Comparison of ENCODE assay signal across 9 cellular contexts in the genomic region with DNA sequence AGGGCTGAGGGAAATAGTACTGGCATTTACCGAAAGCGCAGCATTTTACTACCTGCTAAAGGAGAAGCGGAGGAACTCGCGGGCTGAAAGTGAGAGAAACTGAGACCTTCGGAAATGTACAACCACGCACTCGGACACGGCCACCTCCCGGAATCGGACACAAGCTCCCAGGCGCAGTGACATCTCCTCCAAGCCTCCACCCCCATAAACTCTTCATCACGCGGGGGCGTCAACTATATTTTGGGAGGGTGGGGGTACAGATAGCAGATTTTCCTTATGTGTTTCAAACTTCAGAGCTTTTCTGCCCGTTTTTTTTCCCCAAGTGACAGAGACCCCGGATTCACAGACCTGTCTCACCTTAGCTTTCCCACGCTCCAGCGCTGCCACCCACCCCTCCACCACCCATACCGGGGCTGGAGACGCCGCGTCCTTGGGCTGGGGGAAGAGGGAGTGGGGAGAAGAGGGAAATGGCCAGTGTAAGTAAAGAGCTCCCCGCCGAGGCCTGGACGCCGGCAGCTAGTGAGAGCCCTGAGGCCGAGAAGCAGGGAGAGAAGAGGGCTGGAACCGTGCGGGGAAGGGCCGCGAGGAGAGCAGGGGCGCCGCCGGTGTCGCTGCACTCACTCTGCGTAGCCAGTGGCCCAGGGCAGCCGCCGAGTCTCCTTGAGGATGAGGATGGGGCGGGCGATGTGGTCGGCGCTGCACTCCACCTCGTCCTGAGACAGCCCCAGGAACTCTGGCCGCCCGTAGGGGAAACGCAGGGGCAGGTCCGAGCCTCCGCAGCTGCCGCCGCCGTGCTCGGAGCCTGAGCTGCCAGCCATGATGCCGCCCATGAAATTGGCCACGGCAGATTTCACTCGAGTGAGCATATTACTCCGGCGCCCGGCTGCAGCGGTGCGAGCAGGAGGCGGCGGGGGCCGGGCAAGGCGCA. TPM values are rescaled to one million over a fixed set of nuclear protein-coding genes. Genes with fewer than 3 reads are reported as not detected.
DNase-seq lines count a peak whose midpoint lies in the region; ATAC-seq and TF ChIP-seq lines count a peak whose summit lies in the region.
"Had no signal": no experiment of that assay in that cellular context is flagged by ENCODE, and none has a peak within 500 bp of the region (broad histone marks: within the 10 kb centered on the region; RNA-seq: fewer than 3 reads in every experiment).

No MANE protein-coding gene starts in this region.

- peak; percentile 61 for DNase-seq in ACHN
- DNase-seq in NCI-H2171 (lab: John Stamatoyannopoulos, UW) = peak; percentile 32
- peak; percentile 7 for DNase-seq in activated naive CD8-positive, alpha-beta T cell treated with anti-CD3 and anti-CD28 coated beads, Interleukin-2, amount 50 U/mL, for 24 hours
- DNase-seq in left ventricle myocardium inferior = peak; percentile 60
- peak; percentile 86 for DNase-seq in posterior vena cava (ENCODE audit: low spot score)
- DNase-seq in activated effector memory CD4-positive, alpha-beta T cell treated with Interleukin-2 at 50 U/mL for 16 hours = no peak

- no peak overlapping the region for H3K27ac Mint-ChIP-seq in activated naive CD8-positive, alpha-beta T cell treated with anti-CD3 and anti-CD28 coated beads, Interleukin-2, amount 50 U/mL, for 24 hours

- peaks cover 6% of the 10 kb centered on the region for H3K4me1 Mint-ChIP-seq in activated naive CD8-positive, alpha-beta T cell treated with anti-CD3 and anti-CD28 coated beads, Interleukin-2, amount 50 U/mL, for 24 hours

- H3K27me3 ChIP-seq in left ventricle myocardium inferior (ENCODE audit: low read depth) = no peaks in the 10 kb centered on the region

- H3K4me3 ChIP-seq in GM08714 (ENCODE audit: low read length) = peak overlapping the region; percentile 67
- H3K4me3 ChIP-seq in left ventricle myocardium inferior = peak overlapping the region; percentile 79

- no peak for TF ChIP-seq CTCF in left ventricle myocardium inferior (IDR thresholded peaks at IDR 0.05; ENCODE audit: borderline replicate concordance)

- H3K36me3 Mint-ChIP-seq in activated naive CD8-positive, alpha-beta T cell treated with anti-CD3 and anti-CD28 coated beads, Interleukin-2, amount 50 U/mL, for 24 hours (ENCODE audit: low read depth) = no peaks in the 10 kb centered on the region

- H3K4me1 ChIP-seq in left ventricle myocardium inferior = peaks cover 39% of the 10 kb centered on the region

- intact Hi-C loops in left ventricle myocardium inferior (cut with micrococcal nuclease) = no loop called here
- intact Hi-C loops in posterior vena cava (cut with DNase I) = no loop called here

- H3K9me3 ChIP-seq in left ventricle myocardium inferior (replicated peaks) = no peaks in the 10 kb centered on the region

- peaks cover 47% of the 10 kb centered on the region for H3K27me3 Mint-ChIP-seq in activated naive CD8-positive, alpha-beta T cell treated with anti-CD3 and anti-CD28 coated beads, Interleukin-2, amount 50 U/mL, for 24 hours

- no peaks in the 10 kb centered on the region for H3K36me3 ChIP-seq in left ventricle myocardium inferior

- ATAC-seq in HG02642 (IDR thresholded peaks at IDR 0.05; ENCODE audit: poor library complexity, unreplicated experiment) = peak; percentile 39
- ATAC-seq in activated naive CD8-positive, alpha-beta T cell treated with anti-CD3 and anti-CD28 coated beads, Interleukin-2, amount 50 U/mL, for 24 hours = peak; percentile 45

- in situ Hi-C loops in ACHN (cut with HindIII; ENCODE audit: low pct_ligation_motif_present, low pct_unique_long_range_greater_than_20kb, low sequenced_read_pairs) = no loop called here

- peak overlapping the region; percentile 91 for H3K27ac ChIP-seq in left ventricle myocardium inferior (replicated peaks)

- no peaks in the 10 kb centered on the region for H3K9me3 Mint-ChIP-seq in activated naive CD8-positive, alpha-beta T cell treated with anti-CD3 and anti-CD28 coated beads, Interleukin-2, amount 50 U/mL, for 24 hours

- H3K4me3 Mint-ChIP-seq in activated naive CD8-positive, alpha-beta T cell treated with anti-CD3 and anti-CD28 coated beads, Interleukin-2, amount 50 U/mL, for 24 hours = peak overlapping the region; percentile 80

RNA-seq across cellular contexts. Expression of a gene that starts 0.8 kb away (rescaled TPM):
- total RNA-seq in left ventricle myocardium inferior (6.0 TPM), posterior vena cava (1 to 10 TPM; 1.3 to 2.8 TPM)
- total RNA-seq: T-helper 1 cell treated with Interleukin-12 subunit alpha and Interleukin-12 subunit beta and Interleukin-4 antibody, amounts not matched to agents 30 ng/mL and 1 ng/mL, for 36 hours had no signal
